Comparison of ENCODE assay signal across 25 cellular contexts in genomic region chr4:101119141-101119540, GRCh38.
"Had no signal": no experiment of that assay in that cellular context is flagged by ENCODE, and none has a peak within 500 bp of the region (broad histone marks: within the 10 kb centered on the region; RNA-seq: fewer than 3 reads in every experiment).

No MANE protein-coding gene starts in this region.

- H3K4me3 ChIP-seq: esophagus squamous epithelium, neural progenitor cell, prostate gland, skin epidermis, suprapubic skin, thyroid gland, vagina had no signal

- H3K4me1 ChIP-seq: parathyroid adenoma had no signal

- H3K4me3 Mint-ChIP-seq: dendritic cell treated with granulocyte-macrophage colony-stimulating factor and Interleukin-4, amounts not matched to agents 40 ng/mL and 50 ng/mL, for 4 days; mesothelial cell of epicardium; naive thymus-derived CD4-positive, alpha-beta T cell; nephron; neural progenitor cell; stimulated activated naive CD8-positive, alpha-beta T cell treated with anti-CD3 and anti-CD28 coated beads, Interleukin-15, amount 100 ng/mL, for 72 hours had no signal

- DNase-seq: effector memory CD4-positive, alpha-beta T cell; erythroblast; esophagus squamous epithelium; foreskin melanocyte; mesenchymal stem cell; naive thymus-derived CD4-positive, alpha-beta T cell; right cardiac atrium; stimulated activated CD4-positive, alpha-beta T cell treated with anti-CD3 and anti-CD28 coated beads, Interleukin-15, amount 100 ng/mL, for 24 hours; stimulated activated CD4-positive, alpha-beta T cell treated with anti-CD3 and anti-CD28 coated beads, Interleukin-2, amount 100 ng/mL, for 48 hours; stimulated activated CD8-positive, alpha-beta memory T cell treated with anti-CD3 and anti-CD28 coated beads, Interleukin-4, amount 100 ng/mL, for 48 hours; stimulated activated naive CD4-positive, alpha-beta T cell; stimulated activated naive CD8-positive, alpha-beta T cell treated with anti-CD3 and anti-CD28 coated beads, Interleukin-15, amount 100 ng/mL, for 72 hours; thyroid gland; trophoblast cell had no signal

- H3K27ac Mint-ChIP-seq: dendritic cell treated with granulocyte-macrophage colony-stimulating factor and Interleukin-4, amounts not matched to agents 40 ng/mL and 50 ng/mL, for 4 days; mesothelial cell of epicardium; naive thymus-derived CD4-positive, alpha-beta T cell; nephron; neural progenitor cell; stimulated activated naive CD8-positive, alpha-beta T cell treated with anti-CD3 and anti-CD28 coated beads, Interleukin-15, amount 100 ng/mL, for 72 hours had no signal

- H3K9ac ChIP-seq: neural progenitor cell, parathyroid adenoma had no signal

- H3K9me3 ChIP-seq: esophagus squamous epithelium, prostate gland, suprapubic skin, thyroid gland, vagina had no signal

- H3K4me2 ChIP-seq: neural progenitor cell had no signal

- H3K79me2 ChIP-seq: parathyroid adenoma had no signal

- H3K27me3 ChIP-seq: esophagus squamous epithelium, neural progenitor cell, suprapubic skin, thyroid gland, vagina had no signal

- H3K27me3 Mint-ChIP-seq: dendritic cell treated with granulocyte-macrophage colony-stimulating factor and Interleukin-4, amounts not matched to agents 40 ng/mL and 50 ng/mL, for 4 days; naive thymus-derived CD4-positive, alpha-beta T cell; stimulated activated naive CD8-positive, alpha-beta T cell treated with anti-CD3 and anti-CD28 coated beads, Interleukin-15, amount 100 ng/mL, for 72 hours had no signal

- H3K36me3 ChIP-seq: esophagus squamous epithelium, neural progenitor cell, prostate gland, suprapubic skin, thyroid gland, vagina had no signal

- ATAC-seq: naive thymus-derived CD4-positive, alpha-beta T cell; right cardiac atrium; stimulated activated naive CD8-positive, alpha-beta T cell treated with anti-CD3 and anti-CD28 coated beads, Interleukin-15, amount 100 ng/mL, for 72 hours had no signal

- FAIRE-seq: endothelial cell of umbilical vein, keratinocyte had no signal

- H2AFZ ChIP-seq: neural progenitor cell, parathyroid adenoma had no signal

- H3K27ac ChIP-seq: esophagus squamous epithelium, neural progenitor cell, parathyroid adenoma, prostate gland, skin epidermis, suprapubic skin, thyroid gland, vagina had no signal

- H3K9me3 Mint-ChIP-seq: dendritic cell treated with granulocyte-macrophage colony-stimulating factor and Interleukin-4, amounts not matched to agents 40 ng/mL and 50 ng/mL, for 4 days; mesothelial cell of epicardium; naive thymus-derived CD4-positive, alpha-beta T cell; nephron; neural progenitor cell; stimulated activated naive CD8-positive, alpha-beta T cell treated with anti-CD3 and anti-CD28 coated beads, Interleukin-15, amount 100 ng/mL, for 72 hours had no signal

- H3K36me3 Mint-ChIP-seq: mesothelial cell of epicardium, neural progenitor cell had no signal
